Comparison of ENCODE assay signal across 1 cellular context in genomic region chr11:13668102-13668956, GRCh38.
TF ChIP-seq lines count a peak whose summit lies in the region.

FAR1 (plus strand) TSS chr11:13668668; CDS start chr11:13694766, 26,098 bp downstream.

TF ChIP-seq in HEK293, 187 proteins besides CTCF, POLR2A, EP300 and RAD21 (continued from another document and continues in another):
- no peak for TF ChIP-seq ZNF518A (tag by site-specific recombination; conservative IDR thresholded peaks at IDR 0.05; ENCODE audit: low read depth)
- TF ChIP-seq ZNF16 (tag by site-specific recombination; IDR thresholded peaks at IDR 0.05; ENCODE audit: low read depth) = no peak
- TF ChIP-seq KLF1 (tag by site-specific recombination; IDR thresholded peaks at IDR 0.05) = peak; percentile 83
- 0 out of 2 replicates have a peak, but pooled peaks have one; percentile 34 for TF ChIP-seq ZNF580 (tag by site-specific recombination; IDR thresholded peaks at IDR 0.05)
- no peak for TF ChIP-seq ZSCAN4 (tag by site-specific recombination; IDR thresholded peaks at IDR 0.05)
- no peak for TF ChIP-seq ZSCAN18 (tag by site-specific recombination; IDR thresholded peaks at IDR 0.05)
- TF ChIP-seq ZNF37A (tag by site-specific recombination; IDR thresholded peaks at IDR 0.05) = no peak
- no peak for TF ChIP-seq ZNF510 (tag by site-specific recombination; IDR thresholded peaks at IDR 0.05; ENCODE audit: insufficient replicate concordance)
- no peak for TF ChIP-seq ZNF26 (tag by site-specific recombination; IDR thresholded peaks at IDR 0.05)
- TF ChIP-seq ZNF221 (tag by site-specific recombination; IDR thresholded peaks at IDR 0.05; ENCODE audit: borderline replicate concordance) = no peak
- peak; percentile 51; the same call in 1 of the 2 replicates for TF ChIP-seq KLF17 (tag by site-specific recombination; IDR thresholded peaks at IDR 0.05)
- no peak for TF ChIP-seq MYNN (tag by site-specific recombination; IDR thresholded peaks at IDR 0.05; ENCODE audit: borderline replicate concordance)
- no peak for TF ChIP-seq ZNF133 (tag by site-specific recombination; IDR thresholded peaks at IDR 0.05)
- TF ChIP-seq TSHZ1 (tag by site-specific recombination; IDR thresholded peaks at IDR 0.05; ENCODE audit: borderline replicate concordance) = no peak
- TF ChIP-seq ZNF114 (tag by site-specific recombination; IDR thresholded peaks at IDR 0.05) = no peak
- no peak for TF ChIP-seq ZNF48 (tag by site-specific recombination; IDR thresholded peaks at IDR 0.05)
- no peak for TF ChIP-seq ZBTB17 (tag by site-specific recombination; IDR thresholded peaks at IDR 0.05)
- no peak for TF ChIP-seq REPIN1 (tag by site-specific recombination; IDR thresholded peaks at IDR 0.05; ENCODE audit: low read depth)
- TF ChIP-seq ZNF184 (tag by site-specific recombination; IDR thresholded peaks at IDR 0.05) = no peak
- no peak for TF ChIP-seq ZNF639 (tag by site-specific recombination; IDR thresholded peaks at IDR 0.05)
- peak; percentile 95 for TF ChIP-seq KLF7 (tag by site-specific recombination; IDR thresholded peaks at IDR 0.05; ENCODE audit: borderline replicate concordance)
- no peak for TF ChIP-seq ZNF571 (tag by site-specific recombination; IDR thresholded peaks at IDR 0.05)
- TF ChIP-seq ZNF169 (tag by site-specific recombination; IDR thresholded peaks at IDR 0.05) = no peak
- peak; percentile 75 for TF ChIP-seq YY2 (tag by site-specific recombination; IDR thresholded peaks at IDR 0.05)
- TF ChIP-seq SP2 (tag by site-specific recombination; IDR thresholded peaks at IDR 0.05) = peak; percentile 94
- no peak for TF ChIP-seq SCRT1 (tag by site-specific recombination; IDR thresholded peaks at IDR 0.05; ENCODE audit: borderline replicate concordance)
- no peak for TF ChIP-seq ZNF701 (tag by site-specific recombination; IDR thresholded peaks at IDR 0.05)
- TF ChIP-seq ZNF202 (tag by site-specific recombination; IDR thresholded peaks at IDR 0.05; ENCODE audit: borderline replicate concordance) = no peak
- TF ChIP-seq SCRT2 (tag by site-specific recombination; IDR thresholded peaks at IDR 0.05) = no peak
- TF ChIP-seq ZBTB1 (tag by site-specific recombination; IDR thresholded peaks at IDR 0.05) = no peak
- no peak for TF ChIP-seq EGR2 (tag by site-specific recombination; IDR thresholded peaks at IDR 0.05; ENCODE audit: low read depth)
- peak; percentile 46 for TF ChIP-seq KLF9 (tag by site-specific recombination; IDR thresholded peaks at IDR 0.05; ENCODE audit: low read depth)
- TF ChIP-seq ZNF2 (tag by site-specific recombination; IDR thresholded peaks at IDR 0.05) = no peak
- no peak for TF ChIP-seq ZNF549 (tag by site-specific recombination; IDR thresholded peaks at IDR 0.05)
- no peak for TF ChIP-seq KLF10 (tag by site-specific recombination; IDR thresholded peaks at IDR 0.05)
- TF ChIP-seq BCL11B (tag by site-specific recombination; IDR thresholded peaks at IDR 0.05; ENCODE audit: low read depth) = no peak; the same call in 1 of the 2 replicates
- TF ChIP-seq ZNF292 (tag by site-specific recombination; IDR thresholded peaks at IDR 0.05; ENCODE audit: borderline replicate concordance, low read depth) = no peak
- no peak for TF ChIP-seq ZNF24 (tag by site-specific recombination; IDR thresholded peaks at IDR 0.05)
- TF ChIP-seq ZNF148 (tag by site-specific recombination; IDR thresholded peaks at IDR 0.05; ENCODE audit: borderline replicate concordance) = no peak
- no peak for TF ChIP-seq ZNF473 (tag by site-specific recombination; IDR thresholded peaks at IDR 0.05)
- peak; percentile 90 for TF ChIP-seq ZBTB26 (tag by site-specific recombination; optimal IDR thresholded peaks at IDR 0.05)
- no peak for TF ChIP-seq KLF16 (tag by site-specific recombination; IDR thresholded peaks at IDR 0.05)
- TF ChIP-seq FEZF1 (tag by site-specific recombination; IDR thresholded peaks at IDR 0.05) = no peak
- TF ChIP-seq ZBTB8A (tag by site-specific recombination; IDR thresholded peaks at IDR 0.05) = peak; percentile 90
- TF ChIP-seq ZNF555 (tag by site-specific recombination; conservative IDR thresholded peaks at IDR 0.05) = no peak
- TF ChIP-seq ZNF302 (tag by site-specific recombination; IDR thresholded peaks at IDR 0.05; ENCODE audit: low read depth) = no peak
